In the genomic region with DNA sequence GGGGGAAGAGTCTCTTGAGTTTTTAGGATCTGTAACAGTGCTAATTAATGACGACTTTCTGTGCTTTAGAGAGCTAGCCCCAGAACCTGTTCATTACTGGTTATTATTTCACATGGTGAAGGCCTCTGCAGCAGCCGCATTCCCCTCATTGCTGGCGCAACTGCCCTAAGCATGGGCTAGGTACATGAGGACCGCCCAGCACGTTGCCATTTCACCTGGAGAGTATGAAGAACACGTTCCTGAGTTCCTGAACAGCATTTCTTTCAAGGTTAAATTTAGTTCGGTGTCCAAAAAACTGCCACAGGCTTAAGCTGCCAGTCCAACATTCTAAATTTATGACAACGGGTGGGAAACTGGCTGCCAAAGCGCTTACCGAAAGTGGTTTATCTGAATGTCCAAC, we compare ENCODE assay signal across 32 cellular contexts.
"Had no signal": no experiment of that assay in that cellular context is flagged by ENCODE, and none has a peak within 500 bp of the region (broad histone marks: within the 10 kb centered on the region; RNA-seq: fewer than 3 reads in every experiment).

No MANE protein-coding gene starts in this region.

- H3K27ac ChIP-seq: adrenal gland, body of pancreas, brain microvascular endothelial cell, breast epithelium, VCaP had no signal

- H3K36me3 ChIP-seq: adrenal gland, brain microvascular endothelial cell, breast epithelium had no signal

- DNase-seq: activated B cell treated with CpG ODN at 0.5 μM for 24 hours; activated CD4-positive, alpha-beta memory T cell treated with anti-CD3 and anti-CD28 coated beads for 36 hours; activated CD4-positive, alpha-beta T cell treated with anti-CD3 and anti-CD28 coated beads for 4 hours; activated CD4-positive, alpha-beta T cell treated with anti-CD3 and anti-CD28 coated beads, Interleukin-2, amount 10 ng/mL, durations not matched to agents 24 days and 14 days; activated CD4-positive, alpha-beta T cell treated with anti-CD3 and anti-CD28 coated beads, Interleukin-2, amount 50 U/mL, for 1 hour; activated CD4-positive, alpha-beta T cell treated with anti-CD3 and anti-CD28 coated beads, Interleukin-2, amount 50 U/mL, for 4 hours; activated CD4-positive, CD25-positive, alpha-beta regulatory T cell treated with anti-CD3 and anti-CD28 coated beads, Interleukin-2, amount 50 U/mL, for 72 hours; activated CD8-positive, alpha-beta memory T cell treated with anti-CD3 and anti-CD28 coated beads, Interleukin-2, amount 50 U/mL, for 4 hours; activated CD8-positive, alpha-beta T cell treated with anti-CD3 and anti-CD28 coated beads for 36 hours; activated effector memory CD4-positive, alpha-beta T cell treated with anti-CD3 and anti-CD28 coated beads, Interleukin-2, amount 50 U/mL, for 16 hours; activated gamma-delta T cell treated with Interleukin-2 at 50 U/mL for 16 hours; activated naive CD4-positive, alpha-beta T cell; activated naive CD4-positive, alpha-beta T cell treated with anti-CD3 and anti-CD28 coated beads for 36 hours; activated naive CD4-positive, alpha-beta T cell treated with anti-CD3 and anti-CD28 coated beads, Interleukin-2, amount 50 U/mL, for 16 hours; activated naive CD8-positive, alpha-beta T cell treated with anti-CD3 and anti-CD28 coated beads for 36 hours; activated T-cell treated with anti-CD3 and anti-CD28 coated beads for 4 hours; activated T-cell treated with anti-CD3 and anti-CD28 coated beads, Interleukin-2, amount 50 U/mL, for 1 hour; activated T-cell treated with anti-CD3 and anti-CD28 coated beads, Interleukin-2, amount 50 U/mL, for 4 hours; activated T-cell treated with anti-CD3 and anti-CD28 coated beads, Interleukin-2, amount 50 U/mL, for 72 hours; adrenal gland; amniotic stem cell; aorta; body of pancreas; brain microvascular endothelial cell; cerebellar nuclear complex; T-helper 1 cell; T-helper 2 cell; T-helper 9 cell had no signal

- ATAC-seq: activated CD8-positive, alpha-beta T cell treated with anti-CD3 and anti-CD28 coated beads for 36 hours; activated naive CD4-positive, alpha-beta T cell treated with anti-CD3 and anti-CD28 coated beads, Interleukin-2, amount 50 U/mL, for 72 hours; activated T-cell treated with anti-CD3 and anti-CD28 coated beads, Interleukin-2, amount 50 U/mL, for 4 hours; activated T-cell treated with anti-CD3 and anti-CD28 coated beads, Interleukin-2, amount 50 U/mL, for 72 hours; activated T-helper 17 cell treated with anti-CD3 and anti-CD28 coated beads, Interleukin-2, amount 50 U/mL, for 72 hours; body of pancreas had no signal

- H3K4me3 ChIP-seq: adrenal gland, body of pancreas, breast epithelium had no signal

- H3K9me3 ChIP-seq: adrenal gland, body of pancreas, breast epithelium had no signal

- H3K4me1 ChIP-seq: adrenal gland, body of pancreas, breast epithelium had no signal

- H3K27me3 ChIP-seq: adrenal gland, body of pancreas, brain microvascular endothelial cell, breast epithelium had no signal
